In genomic region chr2:78677774-78678173, GRCh38 we compare ENCODE assay signal across 31 cellular contexts.
"Had no signal": no experiment of that assay in that cellular context is flagged by ENCODE, and none has a peak within 500 bp of the region (broad histone marks: within the 10 kb centered on the region; RNA-seq: fewer than 3 reads in every experiment).

No MANE protein-coding gene starts in this region.

- H3K9me3 ChIP-seq: mucosa of descending colon, ovary, prostate gland, sigmoid colon, testis, thyroid gland, transverse colon, upper lobe of right lung had no signal

- H3K4me1 ChIP-seq: left ventricle myocardium inferior, prostate gland, spleen, testis, thyroid gland, transverse colon, upper lobe of right lung had no signal

- H3K27me3 ChIP-seq: ovary, sigmoid colon, spleen, testis, thyroid gland, transverse colon, upper lobe of right lung had no signal

- H3K27ac ChIP-seq: left ventricle myocardium inferior, ovary, prostate gland, sigmoid colon, testis, thyroid gland, transverse colon, upper lobe of right lung had no signal

- DNase-seq: hippocampal formation; immature natural killer cell; left colon; left ventricle myocardium inferior; midbrain; mucosa of descending colon; naive thymus-derived CD4-positive, alpha-beta T cell; ovary; retina; right cardiac atrium; sigmoid colon; small intestine; spleen; stimulated activated CD4-positive, alpha-beta T cell treated with anti-CD3 and anti-CD28 coated beads, Interleukin-1b, Interleukin-23, amount 100 ng/mL, for 48 hours; stimulated activated CD4-positive, alpha-beta T cell treated with anti-CD3 and anti-CD28 coated beads, Interleukin-2, amount 100 ng/mL, for 48 hours; stimulated activated CD4-positive, alpha-beta T cell treated with anti-CD3 and anti-CD28 coated beads, Interleukin-4, amount 100 ng/mL, for 4 hours; stimulated activated CD8-positive, alpha-beta memory T cell treated with anti-CD3 and anti-CD28 coated beads, Interleukin-4, amount 100 ng/mL, for 48 hours; stimulated activated naive CD4-positive, alpha-beta T cell treated with Interleukin-2 at 50 U/mL for 16 hours; stimulated activated naive CD8-positive, alpha-beta T cell treated with anti-CD3 and anti-CD28 coated beads, Interleukin-15, amount 100 ng/mL, for 72 hours; substantia nigra; testis; thyroid gland; transverse colon; upper lobe of right lung had no signal

- FAIRE-seq: islet of Langerhans, kidney, small intestine, urothelium cell line had no signal

- ATAC-seq: left colon; mucosa of descending colon; naive thymus-derived CD4-positive, alpha-beta T cell; natural killer cell treated with Interleukin-12 subunit alpha and Interleukin-12 subunit beta and Interleukin-15 and Interleukin-18, amount 100 ng/mL, for 72 hours; right cardiac atrium; stimulated activated memory B cell treated with anti-CD40 and anti-IgM and Interleukin-4, amounts not matched to agents 10 μg/mL and 1 μg/mL and 100 μg/mL, for 72 hours; stimulated activated naive CD8-positive, alpha-beta T cell treated with anti-CD3 and anti-CD28 coated beads, Interleukin-15, amount 100 ng/mL, for 72 hours; upper lobe of right lung had no signal

- H3K36me3 ChIP-seq: left ventricle myocardium inferior, ovary, prostate gland, sigmoid colon, spleen, thyroid gland, transverse colon, upper lobe of right lung had no signal

- H3K4me3 ChIP-seq: left ventricle myocardium inferior, lung, mucosa of descending colon, ovary, prostate gland, sigmoid colon, spleen, testis, thyroid gland, transverse colon, upper lobe of right lung had no signal
